Comparison of ENCODE assay signal across 39 cellular contexts in genomic region chr14:21213652-21214051, GRCh38. TPM values are rescaled to one million over a fixed set of nuclear protein-coding genes. Genes with fewer than 3 reads are reported as not detected.
DNase-seq lines count a peak whose midpoint lies in the region; ATAC-seq and TF ChIP-seq lines count a peak whose summit lies in the region.
"Had no signal": no experiment of that assay in that cellular context is flagged by ENCODE, and none has a peak within 500 bp of the region (broad histone marks: within the 10 kb centered on the region; RNA-seq: fewer than 3 reads in every experiment).

No MANE protein-coding gene starts in this region.

- H3K4me2 ChIP-seq in GM23338, result no peak overlapping the region
- H3K4me2 ChIP-seq: SK-N-SH had no signal

- H3K9me3 Mint-ChIP-seq in activated naive CD4-positive, alpha-beta T cell treated with anti-CD3 and anti-CD28 coated beads for 36 hours, result no peaks in the 10 kb centered on the region
- no peaks in the 10 kb centered on the region for H3K9me3 Mint-ChIP-seq in GM23338
- no peaks in the 10 kb centered on the region for H3K9me3 Mint-ChIP-seq in central memory CD8-positive, alpha-beta T cell
- H3K9me3 Mint-ChIP-seq in stimulated activated effector memory CD8-positive, alpha-beta T cell treated with anti-CD3 and anti-CD28 coated beads, Interleukin-12 subunit alpha, Interleukin-12 subunit beta, amount 100 ng/mL, for 72 hours, result no peaks in the 10 kb centered on the region
- H3K9me3 Mint-ChIP-seq: activated naive CD4-positive, alpha-beta T cell treated with anti-CD3 and anti-CD28 coated beads, Interleukin-2, amount 10 ng/mL, durations not matched to agents 7 days and 5 days; neural crest cell; T-helper 1 cell treated with Interleukin-12 subunit alpha and Interleukin-12 subunit beta and Interleukin-4 antibody, amounts not matched to agents 30 μg/mL and 1 μg/mL, for 36 hours had no signal

- H4K20me1 ChIP-seq in GM23338 (replicated peaks; ENCODE audit: insufficient read depth), result peaks cover 90% of the 10 kb centered on the region

- H3K9me3 ChIP-seq in SJCRH30 (replicated peaks), result no peaks in the 10 kb centered on the region
- H3K9me3 ChIP-seq: mucosa of descending colon, ovary, SK-N-SH, thoracic aorta had no signal

- no peak overlapping the region for H3K4me3 Mint-ChIP-seq in activated naive CD4-positive, alpha-beta T cell treated with anti-CD3 and anti-CD28 coated beads for 36 hours
- no peak overlapping the region for H3K4me3 Mint-ChIP-seq in GM23338
- H3K4me3 Mint-ChIP-seq in central memory CD8-positive, alpha-beta T cell, result no peak overlapping the region
- no peak overlapping the region for H3K4me3 Mint-ChIP-seq in stimulated activated effector memory CD8-positive, alpha-beta T cell treated with anti-CD3 and anti-CD28 coated beads, Interleukin-12 subunit alpha, Interleukin-12 subunit beta, amount 100 ng/mL, for 72 hours
- H3K4me3 Mint-ChIP-seq: activated naive CD4-positive, alpha-beta T cell treated with anti-CD3 and anti-CD28 coated beads, Interleukin-2, amount 10 ng/mL, durations not matched to agents 7 days and 5 days; neural crest cell; T-helper 1 cell treated with Interleukin-12 subunit alpha and Interleukin-12 subunit beta and Interleukin-4 antibody, amounts not matched to agents 30 μg/mL and 1 μg/mL, for 36 hours had no signal

- intact Hi-C loops in activated naive CD4-positive, alpha-beta T cell treated with anti-CD3 and anti-CD28 coated beads for 36 hours (cut with micrococcal nuclease), result no loop called here

- H3K27me3 ChIP-seq in GM23338 (ENCODE audit: insufficient read depth) (no peaks in the 10 kb centered on the region), SJCRH30 (no peaks in the 10 kb centered on the region)
- H3K27me3 ChIP-seq: ovary had no signal

- H2AFZ ChIP-seq in GM23338, result no peak overlapping the region

- peaks cover 71% of the 10 kb centered on the region for H3K36me3 Mint-ChIP-seq in activated naive CD4-positive, alpha-beta T cell treated with anti-CD3 and anti-CD28 coated beads for 36 hours (ENCODE audit: low read depth)
- peaks cover 93% of the 10 kb centered on the region for H3K36me3 Mint-ChIP-seq in GM23338 (ENCODE audit: low read depth)
- peaks cover 83% of the 10 kb centered on the region for H3K36me3 Mint-ChIP-seq in central memory CD8-positive, alpha-beta T cell (ENCODE audit: insufficient read depth)
- peaks cover 100% of the 10 kb centered on the region for H3K36me3 Mint-ChIP-seq in stimulated activated effector memory CD8-positive, alpha-beta T cell treated with anti-CD3 and anti-CD28 coated beads, Interleukin-12 subunit alpha, Interleukin-12 subunit beta, amount 100 ng/mL, for 72 hours

- peaks cover 71% of the 10 kb centered on the region for H3K79me2 ChIP-seq in GM23338 (replicated peaks; ENCODE audit: insufficient read depth)

- peak overlapping the region; percentile 85 for H3K27ac Mint-ChIP-seq in activated naive CD4-positive, alpha-beta T cell treated with anti-CD3 and anti-CD28 coated beads for 36 hours
- H3K27ac Mint-ChIP-seq in GM23338, result no peak overlapping the region
- H3K27ac Mint-ChIP-seq in central memory CD8-positive, alpha-beta T cell (ENCODE audit: low read depth), result peak overlapping the region; percentile 97
- peak overlapping the region; percentile 89 for H3K27ac Mint-ChIP-seq in stimulated activated effector memory CD8-positive, alpha-beta T cell treated with anti-CD3 and anti-CD28 coated beads, Interleukin-12 subunit alpha, Interleukin-12 subunit beta, amount 100 ng/mL, for 72 hours
- H3K27ac Mint-ChIP-seq: activated naive CD4-positive, alpha-beta T cell treated with anti-CD3 and anti-CD28 coated beads, Interleukin-2, amount 10 ng/mL, durations not matched to agents 7 days and 5 days; T-helper 1 cell treated with Interleukin-12 subunit alpha and Interleukin-12 subunit beta and Interleukin-4 antibody, amounts not matched to agents 30 μg/mL and 1 μg/mL, for 36 hours had no signal

- no peak for ATAC-seq in GM23338
- ATAC-seq in central memory CD8-positive, alpha-beta T cell (replicated peaks; ENCODE audit: extremely low read depth, poor library complexity, severe bottlenecking), result no peak
- no peak for ATAC-seq in stimulated activated effector memory CD8-positive, alpha-beta T cell treated with anti-CD3 and anti-CD28 coated beads, Interleukin-12 subunit alpha, Interleukin-12 subunit beta, amount 100 ng/mL, for 72 hours
- ATAC-seq: activated CD4-positive, CD25-positive, alpha-beta regulatory T cell treated with anti-CD3 and anti-CD28 coated beads, Interleukin-2, amount 50 U/mL, for 24 hours; left cardiac atrium; mucosa of descending colon had no signal

- peaks cover 56% of the 10 kb centered on the region for H3K4me1 Mint-ChIP-seq in activated naive CD4-positive, alpha-beta T cell treated with anti-CD3 and anti-CD28 coated beads for 36 hours (ENCODE audit: low read depth)
- peaks cover 61% of the 10 kb centered on the region for H3K4me1 Mint-ChIP-seq in GM23338
- peaks cover 52% of the 10 kb centered on the region for H3K4me1 Mint-ChIP-seq in central memory CD8-positive, alpha-beta T cell
- H3K4me1 Mint-ChIP-seq in stimulated activated effector memory CD8-positive, alpha-beta T cell treated with anti-CD3 and anti-CD28 coated beads, Interleukin-12 subunit alpha, Interleukin-12 subunit beta, amount 100 ng/mL, for 72 hours, result peaks cover 55% of the 10 kb centered on the region

- no peaks in the 10 kb centered on the region for H3K9me2 ChIP-seq in GM23338 (ENCODE audit: insufficient read depth)
- H3K9me2 ChIP-seq: SK-N-SH had no signal

- H3K27me3 Mint-ChIP-seq in activated naive CD4-positive, alpha-beta T cell treated with anti-CD3 and anti-CD28 coated beads for 36 hours (ENCODE audit: low read depth), result no peaks in the 10 kb centered on the region
- H3K27me3 Mint-ChIP-seq in GM23338 (ENCODE audit: insufficient read depth, low read depth, poor library complexity), result peaks cover 7% of the 10 kb centered on the region
- H3K27me3 Mint-ChIP-seq in central memory CD8-positive, alpha-beta T cell, result no peaks in the 10 kb centered on the region
- H3K27me3 Mint-ChIP-seq: activated naive CD4-positive, alpha-beta T cell treated with anti-CD3 and anti-CD28 coated beads, Interleukin-2, amount 10 ng/mL, durations not matched to agents 7 days and 5 days had no signal

- H3K27ac ChIP-seq in GM23338 (ENCODE audit: low read depth) (peak overlapping the region; percentile 74), SJCRH30 (no peak overlapping the region)
- H3K27ac ChIP-seq: epithelial cell of prostate, HL-60, ovary, RWPE1, thoracic aorta had no signal

- H3K36me3 ChIP-seq in GM23338 (ENCODE audit: insufficient read depth), result peaks cover 84% of the 10 kb centered on the region
- H3K36me3 ChIP-seq in SJCRH30, result peaks cover 86% of the 10 kb centered on the region
- H3K36me3 ChIP-seq: ovary had no signal

- no peak for DNase-seq in activated naive CD4-positive, alpha-beta T cell treated with anti-CD3 and anti-CD28 coated beads for 36 hours
- no peak for DNase-seq in activated naive CD4-positive, alpha-beta T cell treated with Interleukin-2 at 50 U/mL for 16 hours
- DNase-seq in GM23338 (ENCODE audit: low spot score) (no peak), SJCRH30 (no peak), germinal center (ENCODE audit: low spot score) (no peak)
- no peak for DNase-seq in central memory CD8-positive, alpha-beta T cell (ENCODE audit: low spot score in 2 of 2)
- no peak for DNase-seq in stimulated activated effector memory CD8-positive, alpha-beta T cell treated with anti-CD3 and anti-CD28 coated beads, Interleukin-12 subunit alpha, Interleukin-12 subunit beta, amount 100 ng/mL, for 72 hours (ENCODE audit: low spot score in 2 of 2)
- DNase-seq: activated naive CD4-positive, alpha-beta T cell treated with anti-CD3 and anti-CD28 coated beads, Interleukin-2, amount 10 ng/mL, durations not matched to agents 7 days and 5 days; activated T-cell treated with anti-CD3 and anti-CD28 coated beads, Interleukin-2, amount 50 U/mL, for 1 hour; AML-193; aorta; DMS153; effector CD4-positive, alpha-beta T cell; hippocampal formation; KG1; left cardiac atrium; mucosa of descending colon; NCI-H1105; NCI-H1930; NCI-H2171 treated with DMSO at 0.1 percent for 48 hours; NCI-H510A; ovary; SK-N-SH; stimulated activated naive CD4-positive, alpha-beta T cell treated with Interleukin-2 at 50 U/mL for 16 hours had no signal

- H3K4me3 ChIP-seq in GM23338 (no peak overlapping the region), SJCRH30 (no peak overlapping the region)
- H3K4me3 ChIP-seq: lung, mucosa of descending colon, ovary, thoracic aorta had no signal

- peaks cover 56% of the 10 kb centered on the region for H3F3A ChIP-seq in GM23338 (replicated peaks; ENCODE audit: low read depth)

- TF ChIP-seq CTCF in GM23338 (conservative IDR thresholded peaks at IDR 0.05; ENCODE audit: low read depth in 2 of 2), result no peak

- CTCF ChIA-PET in activated naive CD4-positive, alpha-beta T cell treated with anti-CD3 and anti-CD28 coated beads for 36 hours (lab: Charles Lee), result no interaction called here

- H3K4me1 ChIP-seq in GM23338 (ENCODE audit: insufficient read depth) (peaks cover 36% of the 10 kb centered on the region), SJCRH30 (peaks cover 8% of the 10 kb centered on the region)

TF ChIP-seq in GM23338, 12 proteins besides CTCF, POLR2A, EP300 and RAD21 (continues in another document):
- TF ChIP-seq, protein P1, sequence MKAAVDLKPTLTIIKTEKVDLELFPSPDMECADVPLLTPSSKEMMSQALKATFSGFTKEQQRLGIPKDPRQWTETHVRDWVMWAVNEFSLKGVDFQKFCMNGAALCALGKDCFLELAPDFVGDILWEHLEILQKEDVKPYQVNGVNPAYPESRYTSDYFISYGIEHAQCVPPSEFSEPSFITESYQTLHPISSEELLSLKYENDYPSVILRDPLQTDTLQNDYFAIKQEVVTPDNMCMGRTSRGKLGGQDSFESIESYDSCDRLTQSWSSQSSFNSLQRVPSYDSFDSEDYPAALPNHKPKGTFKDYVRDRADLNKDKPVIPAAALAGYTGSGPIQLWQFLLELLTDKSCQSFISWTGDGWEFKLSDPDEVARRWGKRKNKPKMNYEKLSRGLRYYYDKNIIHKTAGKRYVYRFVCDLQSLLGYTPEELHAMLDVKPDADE (IDR thresholded peaks at IDR 0.05), result no peak

RNA-seq across cellular contexts. Expression of gene HNRNPC, which starts 55.6 kb away (rescaled TPM):
- total RNA-seq in activated naive CD4-positive, alpha-beta T cell treated with anti-CD3 and anti-CD28 coated beads for 36 hours, result 1,000 to 10,000 TPM; 1,252 to 1,377 TPM
- total RNA-seq in GM23338 (2014; rRNA removed; shearing (Covaris generic)), result 1,259 and 1,323 TPM in 2 replicates
- 1,257 and 1,296 TPM in 2 replicates for polyA plus RNA-seq in GM23338 (2016; fragmentation: Nextera tagmentation; extraction: Ambion mirVana)
- 1,205 and 1,219 TPM in 2 replicates for total RNA-seq in SJCRH30 (2014; rRNA removed; shearing (Covaris generic))

RNA-seq across cellular contexts. Expression of gene OR5AU1, which starts 57.8 kb away (rescaled TPM):
- total RNA-seq in activated naive CD4-positive, alpha-beta T cell treated with anti-CD3 and anti-CD28 coated beads for 36 hours, result not detected
- total RNA-seq in GM23338 (2014; rRNA removed; shearing (Covaris generic)), result not detected in 2 replicates
- polyA plus RNA-seq in GM23338 (2016; fragmentation: Nextera tagmentation; extraction: Ambion mirVana), result not detected in 2 replicates
- total RNA-seq in SJCRH30 (2014; rRNA removed; shearing (Covaris generic)), result 0.03 TPM in 1 of 2 replicates, not detected in the other
- total RNA-seq: A673; activated CD8-positive, alpha-beta memory T cell treated with anti-CD3 and anti-CD28 coated beads for 36 hours; aorta; bronchial epithelial cell; left cardiac atrium; lung; MCF 10A; mucosa of descending colon; neural crest cell; ovary; renal cortical epithelial cell; skeletal muscle tissue; thoracic aorta; urinary bladder had no signal
- polyA plus RNA-seq: aorta, lung, ovary, SK-N-SH, urinary bladder had no signal
